ENCODE assay signal across 1 cellular context in genomic region chr1:31567956-31568570, GRCh38.
TF ChIP-seq lines count a peak whose summit lies in the region.

No MANE protein-coding gene starts in this region.

TF ChIP-seq in IMR-90, 13 proteins besides CTCF, POLR2A, EP300 and RAD21 (continued from another document):
- TF ChIP-seq ELK1 (IDR thresholded peaks at IDR 0.05; ENCODE audit: borderline replicate concordance, low read depth, low read length), result no peak
- no peak for TF ChIP-seq BHLHE40 (IDR thresholded peaks at IDR 0.05; ENCODE audit: low read depth, low read length)
- no peak for TF ChIP-seq MAFK (IDR thresholded peaks at IDR 0.05; ENCODE audit: low read depth, low read length)
- TF ChIP-seq MAZ (IDR thresholded peaks at IDR 0.05; ENCODE audit: borderline replicate concordance, low read depth, low read length), result no peak
- TF ChIP-seq RCOR1 (IDR thresholded peaks at IDR 0.05; ENCODE audit: insufficient replicate concordance, low read length), result no peak
- TF ChIP-seq FOS (IDR thresholded peaks at IDR 0.05; ENCODE audit: low read depth, low read length), result no peak
- no peak for TF ChIP-seq SMC3 (IDR thresholded peaks at IDR 0.05; ENCODE audit: low read depth, low read length)
- no peak for TF ChIP-seq USF2 (IDR thresholded peaks at IDR 0.05; ENCODE audit: low read depth, low read length)
- TF ChIP-seq CEBPB (IDR thresholded peaks at IDR 0.05; ENCODE audit: low read depth, low read length), result no peak
